Comparison of ENCODE assay signal across 20 cellular contexts in the genomic region with DNA sequence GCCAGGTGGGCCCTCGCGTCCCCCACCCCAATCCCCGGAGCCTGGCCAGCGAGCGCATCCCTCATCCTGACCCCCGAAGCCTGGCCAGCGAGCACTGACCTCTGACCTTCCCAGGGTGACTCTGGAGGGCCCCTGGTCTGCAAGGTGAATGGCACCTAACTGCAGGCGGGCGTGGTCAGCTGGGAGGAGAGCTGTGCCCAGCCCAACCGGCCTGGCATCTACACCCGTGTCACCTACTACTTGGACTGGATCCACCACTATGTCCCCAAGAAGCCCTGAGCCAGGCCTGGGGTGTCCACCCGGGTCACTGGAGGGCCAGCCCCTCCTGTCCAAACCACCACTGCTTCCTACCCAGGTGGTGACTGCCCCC. TPM values are rescaled to one million over a fixed set of nuclear protein-coding genes. Genes with fewer than 3 reads are reported as not detected.
"Had no signal": no experiment of that assay in that cellular context is flagged by ENCODE, and none has a peak within 500 bp of the region (broad histone marks: within the 10 kb centered on the region; RNA-seq: fewer than 3 reads in every experiment).

No MANE protein-coding gene starts in this region.

- ATAC-seq: activated T-helper 17 cell treated with anti-CD3 and anti-CD28 coated beads, Interleukin-2, amount 50 U/mL, for 72 hours; upper lobe of right lung had no signal

- H3K4me1 ChIP-seq: right atrium auricular region, testis, upper lobe of right lung had no signal

- H3K36me3 ChIP-seq: right atrium auricular region, upper lobe of right lung had no signal

- H3K27ac ChIP-seq: right atrium auricular region, testis, upper lobe of right lung had no signal

- H3K4me3 ChIP-seq: skin epidermis, testis, upper lobe of right lung had no signal

- DNase-seq: activated CD4-positive, CD25-positive, alpha-beta regulatory T cell; activated naive CD4-positive, alpha-beta T cell treated with Interleukin-2 at 50 U/mL for 16 hours; aorta; effector memory CD4-positive, alpha-beta T cell; foreskin melanocyte; kidney glomerular epithelial cell; mesenchymal stem cell; occipital lobe; stimulated activated CD4-positive, alpha-beta T cell treated with anti-CD3 and anti-CD28 coated beads, Interleukin-15, amount 100 ng/mL, for 24 hours; stimulated activated CD4-positive, alpha-beta T cell treated with anti-CD3 and anti-CD28 coated beads, Interleukin-4, amount 100 ng/mL, for 24 hours; testis; upper lobe of right lung had no signal

- H3K9me3 Mint-ChIP-seq: activated T-helper 17 cell treated with anti-CD3 and anti-CD28 coated beads, Interleukin-2, amount 50 U/mL, for 72 hours; nephron; stimulated activated naive CD8-positive, alpha-beta T cell treated with anti-CD3 and anti-CD28 coated beads, Interleukin-15, Interleukin-2, amounts not matched to agents 100 ng/mL and 50 ng/mL, for 24 hours had no signal

- H3K27ac Mint-ChIP-seq: activated T-helper 17 cell treated with anti-CD3 and anti-CD28 coated beads, Interleukin-2, amount 50 U/mL, for 72 hours; progenitor cell of endocrine pancreas; stimulated activated naive CD8-positive, alpha-beta T cell treated with anti-CD3 and anti-CD28 coated beads, Interleukin-15, Interleukin-2, amounts not matched to agents 100 ng/mL and 50 ng/mL, for 24 hours had no signal

- H3K4me3 Mint-ChIP-seq: stimulated activated naive CD8-positive, alpha-beta T cell treated with anti-CD3 and anti-CD28 coated beads, Interleukin-15, Interleukin-2, amounts not matched to agents 100 ng/mL and 50 ng/mL, for 24 hours had no signal

- H3K4me1 Mint-ChIP-seq: activated T-helper 17 cell treated with anti-CD3 and anti-CD28 coated beads, Interleukin-2, amount 50 U/mL, for 72 hours; nephron had no signal

- H3K9me3 ChIP-seq: right atrium auricular region, testis, upper lobe of right lung had no signal

RNA-seq across cellular contexts. Expression of a gene that starts 2.3 kb away (rescaled TPM):
- total RNA-seq: activated T-helper 17 cell treated with anti-CD3 and anti-CD28 coated beads, Interleukin-2, amount 50 U/mL, for 72 hours; aorta; occipital lobe; progenitor cell of endocrine pancreas; T-helper 2 cell treated with Interferon-gamma antibody and Interleukin-4, amounts not matched to agents 100 ng/mL and 5 ng/mL, for 36 hours had no signal

RNA-seq across cellular contexts. Expression of a gene that starts 17.7 kb away (rescaled TPM):
- total RNA-seq: occipital lobe; progenitor cell of endocrine pancreas; T-helper 2 cell treated with Interferon-gamma antibody and Interleukin-4, amounts not matched to agents 100 ng/mL and 5 ng/mL, for 36 hours had no signal

RNA-seq across cellular contexts. Expression of a gene that starts 28.2 kb away (rescaled TPM):
- total RNA-seq: activated T-helper 17 cell treated with anti-CD3 and anti-CD28 coated beads, Interleukin-2, amount 50 U/mL, for 72 hours; occipital lobe; progenitor cell of endocrine pancreas; T-helper 2 cell treated with Interferon-gamma antibody and Interleukin-4, amounts not matched to agents 100 ng/mL and 5 ng/mL, for 36 hours had no signal

RNA-seq across cellular contexts. Expression of a gene that starts 33.1 kb away (rescaled TPM):
- total RNA-seq: activated T-helper 17 cell treated with anti-CD3 and anti-CD28 coated beads, Interleukin-2, amount 50 U/mL, for 72 hours; liver; occipital lobe; progenitor cell of endocrine pancreas; right atrium auricular region; T-helper 2 cell treated with Interferon-gamma antibody and Interleukin-4, amounts not matched to agents 100 ng/mL and 5 ng/mL, for 36 hours had no signal
